In the genomic region with DNA sequence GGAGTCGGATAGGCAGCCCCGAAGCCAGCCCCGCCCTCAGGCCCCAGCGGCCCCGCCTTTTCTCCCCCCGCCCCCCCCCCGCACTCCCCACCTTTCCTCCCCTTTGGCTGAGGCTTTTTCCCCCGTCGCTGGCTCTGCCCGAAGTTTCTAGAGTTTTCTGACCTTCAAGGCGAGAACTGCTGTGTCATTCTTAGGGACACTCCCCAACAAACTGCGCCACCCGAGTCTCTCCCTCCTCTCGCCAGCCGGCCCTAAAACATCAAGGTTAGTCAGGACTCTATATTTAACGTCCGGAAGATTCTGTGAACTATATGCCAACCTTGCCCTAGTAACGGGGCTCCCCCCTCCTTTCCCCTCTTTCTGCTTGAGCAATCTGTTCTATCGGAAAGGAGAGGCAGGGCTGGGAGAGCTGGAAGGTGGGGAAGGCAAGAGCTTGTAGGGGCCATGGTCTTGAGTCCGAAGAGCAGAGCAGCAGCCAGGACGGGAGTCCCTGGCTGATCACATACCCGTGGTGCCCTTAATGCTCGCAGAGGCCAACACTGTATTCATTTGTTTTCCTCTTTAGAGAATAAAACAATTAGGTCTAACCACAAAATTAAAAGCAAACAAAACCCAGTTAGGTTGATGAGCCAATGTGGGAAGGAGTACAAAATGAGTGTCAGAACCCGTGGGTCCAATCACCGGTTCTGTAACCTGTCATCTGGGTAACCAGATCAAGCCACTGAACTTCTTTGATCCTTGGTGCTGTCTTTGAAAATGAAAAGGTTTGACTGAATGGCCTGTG, we compare ENCODE assay signal across 1 cellular context.
TF ChIP-seq lines count a peak whose summit lies in the region.

No MANE protein-coding gene starts in this region.

TF ChIP-seq in endothelial cell of umbilical vein, 7 proteins besides CTCF, POLR2A, EP300 and RAD21:
- TF ChIP-seq POLR2AphosphoS5 (IDR thresholded peaks at IDR 0.05; ENCODE audit: insufficient read depth, low read depth, low read length) (peak; percentile 59), GATA2 (IDR thresholded peaks at IDR 0.05; ENCODE audit: insufficient read depth, insufficient read length, low read depth, low read length) (no peak)
